22 cellular contexts compared by ENCODE assay signal in genomic region chr14:28300356-28300755, GRCh38.
"Had no signal": no experiment of that assay in that cellular context is flagged by ENCODE, and none has a peak within 500 bp of the region (broad histone marks: within the 10 kb centered on the region; RNA-seq: fewer than 3 reads in every experiment).

No MANE protein-coding gene starts in this region.

- DNase-seq: Kasumi-1, MM.1S, NCI-H1092 treated with DMSO at 0.1 percent for 48 hours, NCI-H1436, NCI-H187, NCI-H2029, NCI-H2081 treated with DMSO at 0.1 percent for 48 hours, NCI-H2171, NCI-H226, NCI-H446, NCI-H510A, NCI-H524 treated with DMSO at 0.1 percent for 48 hours, NCI-H69, NCI-H774, Right ventricle myocardium superior, RPMI8226, SIG-M5 had no signal

- ATAC-seq: K562 had no signal

- H3K4me1 ChIP-seq: SJSA1 had no signal

- H3K27me3 ChIP-seq: SJSA1 had no signal

- H3K27ac ChIP-seq: HL-60, KMS-11, SJSA1, SK-N-MC had no signal

- H3K36me3 ChIP-seq: SJSA1 had no signal

- H3K9ac ChIP-seq: KMS-11 had no signal

- H3K4me3 ChIP-seq: K562, SJSA1, SK-N-MC had no signal

- H3K9me3 ChIP-seq: SJSA1 had no signal
